In genomic region chrX:12138366-12139313, GRCh38 we compare ENCODE assay signal across 9 cellular contexts. TPM values are rescaled to one million over a fixed set of nuclear protein-coding genes. Genes with fewer than 3 reads are reported as not detected.
DNase-seq lines count a peak whose midpoint lies in the region; ATAC-seq and TF ChIP-seq lines count a peak whose summit lies in the region.
"Had no signal": no experiment of that assay in that cellular context is flagged by ENCODE, and none has a peak within 500 bp of the region (broad histone marks: within the 10 kb centered on the region; RNA-seq: fewer than 3 reads in every experiment).

TSS of gene FRMPD4 (plus strand) at chrX:12138473. CDS start at chrX:12138972, 499 bp downstream.

- peak; percentile 11 for DNase-seq in Caki2 (ENCODE audit: low read depth)
- DNase-seq in NCI-H69 (lab: John Stamatoyannopoulos, UW) = peak; percentile 85
- DNase-seq in fibroblast of villous mesenchyme (ENCODE audit: low read depth) = peak; percentile 16
- peak; percentile 77 for DNase-seq in osteoblast (ENCODE audit: insufficient read length, low spot score, missing footprints)
- DNase-seq in CD14-positive monocyte (ENCODE audit: low spot score) = no peak
- DNase-seq in HPDE6-E6E7 (ENCODE audit: extremely low spot score) = no peak
- DNase-seq in T-helper 1 cell = no peak

- peaks cover 0 to 6% (median 2%) of the 10 kb centered on the region in 7 donors for H3K9me3 Mint-ChIP-seq in CD14-positive monocyte

- H3K27ac ChIP-seq in osteoblast (ENCODE audit: low read depth, low read length) = no peak within 1 kb of the TSS

- H2AFZ ChIP-seq in osteoblast (ENCODE audit: low read length) = peak within 1 kb of the TSS; percentile 66

- no peak for ATAC-seq in HG03571 (IDR thresholded peaks at IDR 0.05; ENCODE audit: unreplicated experiment)

- no peaks in the 10 kb centered on the region for H3K79me2 ChIP-seq in osteoblast (ENCODE audit: insufficient read depth, low read length)

- H3K4me3 ChIP-seq in fibroblast of villous mesenchyme (ENCODE audit: low read depth, low read length) (peak within 1 kb of the TSS; percentile 44), osteoblast (ENCODE audit: insufficient read depth, low read length) (peak within 1 kb of the TSS; percentile 67)
- H3K4me3 ChIP-seq: lung had no signal

- no peak within 1 kb of the TSS for H3K27ac Mint-ChIP-seq in CD14-positive monocyte

- H3K4me3 Mint-ChIP-seq in CD14-positive monocyte = peak within 1 kb of the TSS in 1 of 2 donors; percentile 67

- H4K20me1 ChIP-seq in osteoblast (ENCODE audit: insufficient read depth, low read length) = no peaks in the 10 kb centered on the region

- peak within 1 kb of the TSS; percentile 86 for H3K4me2 ChIP-seq in osteoblast (ENCODE audit: insufficient read depth, low read length)

- in situ Hi-C loops in Caki2 (cut with HindIII; ENCODE audit: low pct_unique_long_range_greater_than_20kb, low sequenced_read_pairs) = no loop called here

- no peaks in the 10 kb centered on the region for H3K9me3 ChIP-seq in osteoblast (ENCODE audit: low read depth, low read length)

- no peaks in the 10 kb centered on the region for H3K36me3 Mint-ChIP-seq in CD14-positive monocyte

- H3K27me3 Mint-ChIP-seq in CD14-positive monocyte (ENCODE audit: low read depth in 3 of 3) = peaks cover 14 to 30% (median 21%) of the 10 kb centered on the region in 3 donors

- H3K36me3 ChIP-seq in osteoblast (ENCODE audit: insufficient read depth, low read length) = no peaks in the 10 kb centered on the region

- no peaks in the 10 kb centered on the region for H3K4me1 Mint-ChIP-seq in CD14-positive monocyte

- TF ChIP-seq CTCF in fibroblast of villous mesenchyme (IDR thresholded peaks at IDR 0.05; ENCODE audit: insufficient read depth, low read depth, low read length) (peak; percentile 32), osteoblast (IDR thresholded peaks at IDR 0.05; ENCODE audit: extremely low read depth, low read depth, low read length) (peak; percentile 14), CD14-positive monocyte (IDR thresholded peaks at IDR 0.05) (no peak)

- no peaks in the 10 kb centered on the region for H3K27me3 ChIP-seq in osteoblast (ENCODE audit: insufficient read depth, low read length)

- intact Hi-C loops in CD14-positive monocyte (cut with micrococcal nuclease) = no loop called here

- no peaks in the 10 kb centered on the region for H3K4me1 ChIP-seq in osteoblast (ENCODE audit: insufficient read depth, low read length)

RNA-seq across cellular contexts. Expression of gene FRMPD4, which starts in this region (rescaled TPM):
- under 0.01 TPM in 1 of 2 replicates, not detected in the other for total RNA-seq in Caki2 (2014; rRNA removed; shearing (Covaris generic); ENCODE audit: low replicate concordance)
- total RNA-seq in fibroblast of villous mesenchyme = 2.6 and 3.9 TPM in 2 replicates
- total RNA-seq in osteoblast = 1.2 and 1.8 TPM in 2 replicates
- polyA plus RNA-seq in CD14-positive monocyte = not detected

Comparison
In these comparisons a context has a peak if more than half of its experiments do, and no peak if none do; other contexts are left out.
1. Peak in DNase-seq in Caki2; RNA of the gene not detected or under 1 TPM.
2. DNase-seq: peak in NCI-H69 (single experiment), fibroblast of villous mesenchyme (single experiment) and osteoblast (single experiment); none in CD14-positive monocyte (single experiment), HPDE6-E6E7 (single experiment) and T-helper 1 cell (0 of 5).